In genomic region chr4:159105761-159106243, GRCh38 we compare ENCODE assay signal across 1 cellular context.
A peak's percentile ranks its signal among the peaks of the same experiment; 100 is the strongest.
TF ChIP-seq lines count a peak whose summit lies in the region.

No MANE protein-coding gene starts in this region.

TF ChIP-seq in K562, 482 proteins besides CTCF, POLR2A, EP300 and RAD21 (continued from another document):
- TF ChIP-seq ARID3B (CRISPR knock-in tag; IDR thresholded peaks at IDR 0.05; ENCODE audit: borderline replicate concordance) (no peak), ATF3 (IDR thresholded peaks at IDR 0.05) (peak; percentile 46), ATF3 (CRISPR knock-in tag; conservative IDR thresholded peaks at IDR 0.05) (no peak), CXXC5 (CRISPR knock-in tag; IDR thresholded peaks at IDR 0.05) (no peak), ZNF79 (CRISPR knock-in tag; IDR thresholded peaks at IDR 0.05; ENCODE audit: low read depth) (no peak), ARID1B (IDR thresholded peaks at IDR 0.05) (0 out of 2 replicates have a peak, but pooled peaks have one; percentile 33), POLR2AphosphoS2 (IDR thresholded peaks at IDR 0.05; ENCODE audit: low read length) (no peak), USF1 (CRISPR knock-in tag; IDR thresholded peaks at IDR 0.05) (no peak), HMBOX1 (IDR thresholded peaks at IDR 0.05) (peak; percentile 99), PRDM10 (IDR thresholded peaks at IDR 0.05; ENCODE audit: partially characterized antibody) (peak; percentile 29), CEBPG (CRISPR knock-in tag; IDR thresholded peaks at IDR 0.05) (no peak), CEBPG (tag; conservative IDR thresholded peaks at IDR 0.05 in 1 of 2, IDR thresholded peaks at IDR 0.05 in 1 of 2) (no peak), HDAC8 (tag; IDR thresholded peaks at IDR 0.05) (no peak), FOXP1 (CRISPR knock-in tag; IDR thresholded peaks at IDR 0.05) (no peak), JUND (IDR thresholded peaks at IDR 0.05; ENCODE audit: borderline replicate concordance, low read depth, low read length) (peak; percentile 25; the same call in 1 of the 2 replicates), JUND (tag; IDR thresholded peaks at IDR 0.05; ENCODE audit: borderline replicate concordance, low read depth, low read length) (no peak), ZNF217 (CRISPR knock-in tag; IDR thresholded peaks at IDR 0.05) (no peak), SOX6 (IDR thresholded peaks at IDR 0.05) (peak; percentile 49; the same call in 1 of the 2 replicates), MCM2 (IDR thresholded peaks at IDR 0.05; ENCODE audit: low read depth) (no peak), ETV1 (tag; conservative IDR thresholded peaks at IDR 0.05; ENCODE audit: low read depth) (no peak), MTA3 (IDR thresholded peaks at IDR 0.05; ENCODE audit: borderline replicate concordance) (no peak), ZFX (CRISPR knock-in tag; IDR thresholded peaks at IDR 0.05) (peak; percentile 58), KDM5B (IDR thresholded peaks at IDR 0.05; ENCODE audit: insufficient replicate concordance, low read depth, low read length) (peak; percentile 22), ZBTB40 (IDR thresholded peaks at IDR 0.05) (peak; percentile 81), ZBTB40 (CRISPR knock-in tag; IDR thresholded peaks at IDR 0.05) (peak; percentile 57; the same call in 1 of the 2 replicates), SMARCA4 (IDR thresholded peaks at IDR 0.05) (0 out of 2 replicates have a peak, but pooled peaks have one; percentile 20)
